In genomic region chr3:171187706-171188290, GRCh38 we compare ENCODE assay signal across 8 cellular contexts.
A peak's percentile ranks its signal among the peaks of the same experiment; 100 is the strongest.
DNase-seq lines count a peak whose midpoint lies in the region; ATAC-seq, FAIRE-seq and TF ChIP-seq lines count a peak whose summit lies in the region.

No MANE protein-coding gene starts in this region.

- peaks cover 13% of the 10 kb centered on the region for H3K4me1 Mint-ChIP-seq in CD8-positive, alpha-beta T cell (ENCODE audit: low read depth)

- H3K4me1 ChIP-seq in CD8-positive, alpha-beta T cell (ENCODE audit: insufficient read depth, low read length), result no peaks in the 10 kb centered on the region
- H3K4me1 ChIP-seq in right atrium auricular region (peaks cover 0 to 25% of the 10 kb centered on the region in 2 donors), testis (no peaks in the 10 kb centered on the region)

- H3K4me3 ChIP-seq in CD8-positive, alpha-beta T cell (ENCODE audit: low read depth, low read length), result no peak overlapping the region
- no peak overlapping the region for H3K4me3 ChIP-seq in WI38 (ENCODE audit: low read depth, low read length)
- no peak overlapping the region for H3K4me3 ChIP-seq in right atrium auricular region
- H3K4me3 ChIP-seq in testis, result no peak overlapping the region

- no peak overlapping the region for H3K4me3 Mint-ChIP-seq in CD8-positive, alpha-beta T cell

- H3K36me3 Mint-ChIP-seq in CD8-positive, alpha-beta T cell, result peaks cover 58% of the 10 kb centered on the region

- no peaks in the 10 kb centered on the region for H3K9me3 Mint-ChIP-seq in CD8-positive, alpha-beta T cell

- POLR2A ChIA-PET in CD8-positive, alpha-beta T cell (lab: Charles Lee), result interaction anchor here (1.3 kb wide), 1 partner anchor 273 kb away, joined by 3 read pairs; the partner anchor contains the start of gene TNIK

- CTCF ChIA-PET in CD8-positive, alpha-beta T cell (lab: Charles Lee), result interaction anchor here (0.6 to 2.5 kb wide), 23 partner anchors 8 to 387 kb away, joined by 3 to 32 read pairs (median 4); partner anchors contain the start of gene TNIK

- no peaks in the 10 kb centered on the region for H3K27me3 Mint-ChIP-seq in CD8-positive, alpha-beta T cell (ENCODE audit: low read depth)

- no peak overlapping the region for H3K27ac ChIP-seq in CD8-positive, alpha-beta T cell (ENCODE audit: low read depth, low read length)
- no peak overlapping the region for H3K27ac ChIP-seq in right atrium auricular region
- H3K27ac ChIP-seq in testis, result no peak overlapping the region

- H3K27me3 ChIP-seq in CD8-positive, alpha-beta T cell (ENCODE audit: insufficient read depth, low read length), result no peaks in the 10 kb centered on the region
- H3K27me3 ChIP-seq in right atrium auricular region (no peaks in the 10 kb centered on the region), testis (no peaks in the 10 kb centered on the region)

- intact Hi-C loops in CD8-positive, alpha-beta T cell (cut with DNase I, micrococcal nuclease), result loop anchor here (1.0 kb wide), 3 partner anchors 271 to 380 kb away; no protein-coding TSS in a partner anchor
- intact Hi-C loops in testis (cut with DNase I; ENCODE audit: low total_unique reads), result no loop called here
- intact Hi-C loops in sciatic nerve (cut with DNase I), result no loop called here

- no peaks in the 10 kb centered on the region for H3K9me3 ChIP-seq in CD8-positive, alpha-beta T cell (ENCODE audit: low read length)
- H3K9me3 ChIP-seq in right atrium auricular region, result no peaks in the 10 kb centered on the region
- H3K9me3 ChIP-seq in testis, result no peaks in the 10 kb centered on the region

- ATAC-seq in CD8-positive, alpha-beta T cell, result peak; percentile 63
- ATAC-seq in sciatic nerve, result no peak

- H3K27ac Mint-ChIP-seq in CD8-positive, alpha-beta T cell, result no peak overlapping the region

- peak; percentile 75 for TF ChIP-seq CTCF in CD8-positive, alpha-beta T cell (IDR thresholded peaks at IDR 0.05)
- TF ChIP-seq CTCF in WI38 (IDR thresholded peaks at IDR 0.05; ENCODE audit: low read depth, low read length), result peak; percentile 43
- TF ChIP-seq CTCF in right atrium auricular region (IDR thresholded peaks at IDR 0.05), result peak; percentile 30 to 73
- peak; percentile 31 to 49 (median 48) for TF ChIP-seq CTCF in testis (IDR thresholded peaks at IDR 0.05)

- DNase-seq in CD8-positive, alpha-beta T cell, result peak in 1 of 7 experiments; percentile 10
- DNase-seq in GM19239 (ENCODE audit: insufficient read length, low spot score) (no peak), NCI-H1417 treated with DMSO at 0.1 percent for 48 hours (lab: John Stamatoyannopoulos, UW) (peak; percentile 14), right atrium auricular region (ENCODE audit: low spot score) (no peak), testis (peak; percentile 33), GM19238 (ENCODE audit: insufficient read length, low spot score) (no peak), sciatic nerve (ENCODE audit: low spot score) (no peak)

- peaks cover 4% of the 10 kb centered on the region for H3K36me3 ChIP-seq in CD8-positive, alpha-beta T cell (ENCODE audit: insufficient read depth, low read length)
- H3K36me3 ChIP-seq in right atrium auricular region (no peaks in the 10 kb centered on the region), testis (ENCODE audit: low read depth, missing control alignments) (no peaks in the 10 kb centered on the region)

- FAIRE-seq in GM19239 (lab: Jason Lieb, UNC), result peak; percentile 89

- WGBS in testis, 2 donors, result 58 to 62% methylated on average over 5 of the region's 5 CpGs

- no peak for TF ChIP-seq POLR2A in testis (IDR thresholded peaks at IDR 0.05)

Comparison
In these comparisons a context has a peak if more than half of its experiments do, and no peak if none do; other contexts are left out.
1. DNase-seq: peak in NCI-H1417 treated with DMSO at 0.1 percent for 48 hours (single experiment) and testis (single experiment); none in GM19239 (single experiment), right atrium auricular region (single experiment), GM19238 (single experiment) and sciatic nerve (single experiment).
2. intact Hi-C loops: an anchor here in CD8-positive, alpha-beta T cell (1.0 kb wide); none called in testis and sciatic nerve.
3. Peak in every context shown above with its lines, with median percentiles within 50 percentile points of each other: CTCF ChIP-seq.